In genomic region chrX:20361081-20361889, GRCh38 we compare ENCODE assay signal across 10 cellular contexts.
A peak's percentile ranks its signal among the peaks of the same experiment; 100 is the strongest.
DNase-seq lines count a peak whose midpoint lies in the region; ATAC-seq and TF ChIP-seq lines count a peak whose summit lies in the region.
"Had no signal": no experiment of that assay in that cellular context is flagged by ENCODE, and none has a peak within 500 bp of the region (broad histone marks: within the 10 kb centered on the region; RNA-seq: fewer than 3 reads in every experiment).

No MANE protein-coding gene starts in this region.

- ATAC-seq in right lobe of liver, result peak; percentile 54 to 70 (median 66)
- no peak for ATAC-seq in HG02678 (IDR thresholded peaks at IDR 0.05; ENCODE audit: unreplicated experiment)
- no peak for ATAC-seq in HG02970 (IDR thresholded peaks at IDR 0.05; ENCODE audit: low FRiP score, unreplicated experiment)

- TF ChIP-seq CTCF in brain microvascular endothelial cell (IDR thresholded peaks at IDR 0.05; ENCODE audit: low read depth, low read length, missing control alignments), result no peak
- TF ChIP-seq CTCF in right lobe of liver (IDR thresholded peaks at IDR 0.05), result no peak
- no peak for TF ChIP-seq CTCF in tibial nerve (IDR thresholded peaks at IDR 0.05)

- peak in 1 of 2 donors; percentile 12 for TF ChIP-seq EP300 in tibial nerve (IDR thresholded peaks at IDR 0.05)

- H3K27ac ChIP-seq in brain microvascular endothelial cell (peak overlapping the region; percentile 46), right lobe of liver (no peak overlapping the region), tibial nerve (peak overlapping the region in 1 of 4 donors; percentile 85)

- no peaks in the 10 kb centered on the region for H3K9me3 ChIP-seq in right lobe of liver
- H3K9me3 ChIP-seq in tibial nerve, result no peaks in the 10 kb centered on the region
- H3K9me3 ChIP-seq: thoracic aorta had no signal

- H3K36me3 ChIP-seq in brain microvascular endothelial cell (replicated peaks) (no peaks in the 10 kb centered on the region), right lobe of liver (no peaks in the 10 kb centered on the region), tibial nerve (no peaks in the 10 kb centered on the region)
- H3K36me3 ChIP-seq: thoracic aorta had no signal

- intact Hi-C loops in right lobe of liver (cut with DNase I), result no loop called here

- H3K27me3 ChIP-seq in brain microvascular endothelial cell (replicated peaks), result no peaks in the 10 kb centered on the region
- no peaks in the 10 kb centered on the region for H3K27me3 ChIP-seq in right lobe of liver
- no peaks in the 10 kb centered on the region for H3K27me3 ChIP-seq in tibial nerve

- no peak for TF ChIP-seq POLR2A in right lobe of liver (IDR thresholded peaks at IDR 0.05)
- no peak for TF ChIP-seq POLR2A in tibial nerve (IDR thresholded peaks at IDR 0.05)

- H3K4me1 ChIP-seq in right lobe of liver (peaks cover 0 to 5% (median 0%) of the 10 kb centered on the region in 4 donors), tibial nerve (peaks cover 0 to 22% (median 10%) of the 10 kb centered on the region in 4 donors)

- H3K4me3 ChIP-seq in brain microvascular endothelial cell (ENCODE audit: low read depth, low read length) (no peak overlapping the region), right lobe of liver (no peak overlapping the region), tibial nerve (no peak overlapping the region)
- H3K4me3 ChIP-seq: thoracic aorta had no signal

- in situ Hi-C loops in brain microvascular endothelial cell (cut with HindIII; ENCODE audit: low pct_ligation_motif_present, low sequenced_read_pairs), result no loop called here

- peak; percentile 31 for DNase-seq in DMS 273 (lab: John Stamatoyannopoulos, UW; ENCODE audit: unreplicated experiment)
- no peak for DNase-seq in DMS 273 treated with DMSO at 0.1 percent for 48 hours (lab: John Stamatoyannopoulos, UW)
- peak; percentile 14 for DNase-seq in brain microvascular endothelial cell
- DNase-seq in right lobe of liver, result peak in 1 of 3 donors; percentile 27
- DNase-seq in tibial nerve (ENCODE audit: low spot score in 2 of 2), result peak; percentile 21 to 31
- no peak for DNase-seq in NCI-H128 (lab: John Stamatoyannopoulos, UW; ENCODE audit: unreplicated experiment)
- DNase-seq: effector memory CD4-positive, alpha-beta T cell had no signal

- WGBS in right lobe of liver (ENCODE audit: insufficient coverage, low coverage, low lambda C conversion rate, missing lambda C conversion rate), result 38% methylated on average over 7 of the region's 8 CpGs
- 57 to 63% methylated on average over 8 of the region's 8 CpGs for WGBS in tibial nerve, 2 donors

Comparison
In these comparisons a context has a peak if more than half of its experiments do, and no peak if none do; other contexts are left out.
1. DNase-seq: peak in DMS 273 (single experiment), brain microvascular endothelial cell (single experiment) and tibial nerve (2 of 2); none in DMS 273 treated with DMSO at 0.1 percent for 48 hours (single experiment) and NCI-H128 (single experiment).
2. ATAC-seq: peak in right lobe of liver (4 of 4); none in HG02678 (single experiment) and HG02970 (single experiment).